In genomic region chr1:170076199-170076598, GRCh38 we compare ENCODE assay signal across 19 cellular contexts. TPM values are rescaled to one million over a fixed set of nuclear protein-coding genes. Genes with fewer than 3 reads are reported as not detected.
DNase-seq lines count a peak whose midpoint lies in the region; ATAC-seq, FAIRE-seq and TF ChIP-seq lines count a peak whose summit lies in the region.
"Had no signal": no experiment of that assay in that cellular context is flagged by ENCODE, and none has a peak within 500 bp of the region (broad histone marks: within the 10 kb centered on the region; RNA-seq: fewer than 3 reads in every experiment).

No MANE protein-coding gene starts in this region.

- FAIRE-seq in D721Med (lab: Jason Lieb, UNC): peak; percentile 66
- FAIRE-seq: G401.6, GM12892, GM19239, H1 had no signal

- H3K27ac Mint-ChIP-seq in IgD-negative memory B cell: peak overlapping the region in 2 of 3 donors; percentile 5 to 39
- H3K27ac Mint-ChIP-seq in central memory CD8-positive, alpha-beta T cell (ENCODE audit: low read depth): peak overlapping the region; percentile 89

- no peaks in the 10 kb centered on the region for H3K27me3 Mint-ChIP-seq in IgD-negative memory B cell
- no peaks in the 10 kb centered on the region for H3K27me3 Mint-ChIP-seq in central memory CD8-positive, alpha-beta T cell

- peaks cover 21 to 30% (median 22%) of the 10 kb centered on the region in 3 donors for H3K4me1 Mint-ChIP-seq in IgD-negative memory B cell
- H3K4me1 Mint-ChIP-seq in central memory CD8-positive, alpha-beta T cell: peaks cover 27% of the 10 kb centered on the region

- ATAC-seq in Right ventricle myocardium superior (ENCODE audit: poor library complexity): no peak
- ATAC-seq in central memory CD8-positive, alpha-beta T cell (replicated peaks; ENCODE audit: extremely low read depth, poor library complexity, severe bottlenecking): no peak
- no peak for ATAC-seq in HG03460 (IDR thresholded peaks at IDR 0.05; ENCODE audit: unreplicated experiment)

- H3K27ac ChIP-seq in cardiac muscle cell: peak overlapping the region; percentile 81
- H3K27ac ChIP-seq: GM23248 had no signal

- no peaks in the 10 kb centered on the region for H3K36me3 ChIP-seq in cardiac muscle cell

- TF ChIP-seq CTCF in cardiac muscle cell (IDR thresholded peaks at IDR 0.05; ENCODE audit: low read depth, low read length) (no peak), D721Med (IDR thresholded peaks at IDR 0.05; ENCODE audit: insufficient read depth, missing control alignments) (no peak)

- DNase-seq in cardiac muscle cell (ENCODE audit: low read depth in 1 of 2, low spot score in 1 of 2) (no peak), Right ventricle myocardium superior (no peak), D721Med (ENCODE audit: insufficient read length, low spot score) (no peak)
- no peak for DNase-seq in central memory CD8-positive, alpha-beta T cell (ENCODE audit: low spot score in 2 of 2)
- no peak for DNase-seq in activated naive CD4-positive, alpha-beta T cell treated with Interleukin-2 at 50 U/mL for 16 hours
- DNase-seq: C1 segment of cervical spinal cord, Calu3, COR-L47, DMS153, DND-41, GM23248, H7, HCEC 1CT had no signal

- no peaks in the 10 kb centered on the region for H3K27me3 ChIP-seq in cardiac muscle cell

- peaks cover 2 to 9% (median 3%) of the 10 kb centered on the region in 3 donors for H3K9me3 Mint-ChIP-seq in IgD-negative memory B cell
- no peaks in the 10 kb centered on the region for H3K9me3 Mint-ChIP-seq in central memory CD8-positive, alpha-beta T cell

- no peak overlapping the region for H3K4me3 ChIP-seq in cardiac muscle cell
- H3K4me3 ChIP-seq: GM23248 had no signal

- no peak overlapping the region for H3K4me3 Mint-ChIP-seq in IgD-negative memory B cell
- no peak overlapping the region for H3K4me3 Mint-ChIP-seq in central memory CD8-positive, alpha-beta T cell

- no peaks in the 10 kb centered on the region for H3K9me3 ChIP-seq in cardiac muscle cell (ENCODE audit: low read depth)

- intact Hi-C loops in Right ventricle myocardium superior (cut with DNase I): no loop called here

- peaks cover 32% of the 10 kb centered on the region for H3K4me1 ChIP-seq in cardiac muscle cell (ENCODE audit: low read depth)

- peaks cover 7% of the 10 kb centered on the region for H3K36me3 Mint-ChIP-seq in IgD-negative memory B cell
- peaks cover 7% of the 10 kb centered on the region for H3K36me3 Mint-ChIP-seq in central memory CD8-positive, alpha-beta T cell (ENCODE audit: insufficient read depth)

RNA-seq across cellular contexts. Expression of gene KIFAP3, which starts 1.7 kb away (rescaled TPM):
- total RNA-seq in cardiac muscle cell: 58.8 and 60.6 TPM in 2 replicates
- 73.2 and 75.8 TPM in 2 replicates for polyA plus RNA-seq in cardiac muscle cell
- total RNA-seq in Right ventricle myocardium superior: 30.3 TPM
- polyA plus RNA-seq in IgD-negative memory B cell: 5.5 TPM
